ENCODE assay signal across 8 cellular contexts in the genomic region with DNA sequence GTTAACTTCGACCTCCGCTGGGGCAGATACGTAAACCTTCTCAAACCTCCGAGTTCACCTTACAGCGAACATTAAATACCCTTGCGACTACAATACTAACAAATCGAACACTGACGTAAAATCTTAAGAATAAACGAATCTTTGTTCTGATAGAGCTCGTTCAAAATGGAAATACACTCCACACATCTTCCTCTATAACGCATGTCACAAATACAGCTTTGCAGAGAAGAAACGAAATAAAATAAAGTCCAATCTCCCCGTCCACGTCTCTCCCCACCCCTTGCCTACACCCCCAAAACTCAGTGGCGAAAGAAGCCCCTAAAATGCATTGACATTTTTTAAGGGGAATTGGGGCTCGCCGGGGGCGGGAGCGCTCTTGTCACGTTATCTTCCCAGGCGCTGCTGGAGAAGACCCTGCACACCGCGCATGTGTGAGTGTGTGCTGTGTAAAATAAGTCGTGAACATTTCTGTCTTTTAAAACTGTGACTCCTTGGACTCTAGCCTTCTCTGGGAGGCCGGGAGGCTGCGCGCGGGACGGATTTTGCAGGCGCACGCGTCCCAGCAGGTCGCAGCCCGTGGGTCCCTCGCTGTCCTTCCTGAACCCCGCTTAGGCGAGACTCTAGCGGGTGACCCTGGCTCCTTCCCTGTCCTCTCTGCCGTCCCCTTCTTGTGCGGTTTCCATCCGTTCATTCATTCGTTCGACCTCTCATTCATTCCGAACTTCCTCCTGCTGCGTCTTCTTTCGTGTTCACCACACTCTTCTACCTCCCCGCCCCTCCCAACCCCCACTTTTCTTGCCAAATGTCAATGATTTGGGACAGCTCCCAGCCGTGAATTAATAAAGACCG. TPM values are rescaled to one million over a fixed set of nuclear protein-coding genes. Genes with fewer than 3 reads are reported as not detected.
DNase-seq lines count a peak whose midpoint lies in the region; ATAC-seq, FAIRE-seq and TF ChIP-seq lines count a peak whose summit lies in the region.

No MANE protein-coding gene starts in this region.

- H3K9me3 Mint-ChIP-seq in activated CD8-positive, alpha-beta T cell treated with anti-CD3 and anti-CD28 coated beads, Interleukin-2, amount 10 ng/mL, durations not matched to agents 7 days and 5 days (ENCODE audit: insufficient read depth), result peaks cover 7% of the 10 kb centered on the region

- peaks cover 72% of the 10 kb centered on the region for H3K27me3 Mint-ChIP-seq in activated CD8-positive, alpha-beta T cell treated with anti-CD3 and anti-CD28 coated beads, Interleukin-2, amount 10 ng/mL, durations not matched to agents 7 days and 5 days (ENCODE audit: low read depth)

- H3K27me3 ChIP-seq in suprapubic skin, result peaks cover 97% of the 10 kb centered on the region

- TF ChIP-seq EP300 in suprapubic skin (IDR thresholded peaks at IDR 0.05), result no peak

- POLR2A ChIA-PET in activated CD8-positive, alpha-beta T cell treated with anti-CD3 and anti-CD28 coated beads, Interleukin-2, amount 10 ng/mL, durations not matched to agents 7 days and 5 days (lab: Charles Lee), result interaction anchor here (0.6 to 1.7 kb wide), 2 partner anchors 10 to 153 kb away, joined by 5 read pairs; no protein-coding TSS in a partner anchor

- H3K9ac ChIP-seq in kidney (ENCODE audit: low read length in 2 of 2), result no peak overlapping the region

- 13% methylated on average over 49 of the region's 49 CpGs for WGBS in suprapubic skin

- FAIRE-seq in kidney (lab: Jason Lieb, UNC), result no peak

- intact Hi-C loops in kidney (cut with DNase I), result no loop called here
- intact Hi-C loops in posterior vena cava (cut with DNase I), result no loop called here

- peaks cover 47% of the 10 kb centered on the region for H3K36me3 Mint-ChIP-seq in activated CD8-positive, alpha-beta T cell treated with anti-CD3 and anti-CD28 coated beads, Interleukin-2, amount 10 ng/mL, durations not matched to agents 7 days and 5 days (ENCODE audit: low read depth)

- TF ChIP-seq CTCF in kidney (IDR thresholded peaks at IDR 0.05; ENCODE audit: borderline replicate concordance, extremely low read depth, insufficient read depth) (no peak), suprapubic skin (IDR thresholded peaks at IDR 0.05) (no peak)

- H3K36me3 ChIP-seq in kidney (ENCODE audit: control insufficient read depth in 1 of 2, insufficient read depth in 2 of 2, low read length in 2 of 2), result no peaks in the 10 kb centered on the region
- no peaks in the 10 kb centered on the region for H3K36me3 ChIP-seq in suprapubic skin

- H3K27ac Mint-ChIP-seq in activated CD8-positive, alpha-beta T cell treated with anti-CD3 and anti-CD28 coated beads, Interleukin-2, amount 10 ng/mL, durations not matched to agents 7 days and 5 days, result peak overlapping the region; percentile 60

- ATAC-seq in activated CD8-positive, alpha-beta T cell treated with anti-CD3 and anti-CD28 coated beads, Interleukin-2, amount 10 ng/mL, durations not matched to agents 7 days and 5 days, result no peak
- ATAC-seq in HG03432 (IDR thresholded peaks at IDR 0.05; ENCODE audit: unreplicated experiment), result no peak

- DNase-seq in activated T-cell treated with anti-CD3 and anti-CD28 coated beads, Interleukin-2, amount 50 U/mL, for 1 hour, result peak; percentile 28
- no peak for DNase-seq in activated T-cell treated with anti-CD3 and anti-CD28 coated beads for 4 hours
- no peak for DNase-seq in activated CD8-positive, alpha-beta T cell treated with anti-CD3 and anti-CD28 coated beads, Interleukin-2, amount 10 ng/mL, durations not matched to agents 7 days and 5 days
- DNase-seq in kidney, result no peak
- DNase-seq in suprapubic skin (ENCODE audit: low spot score in 2 of 2), result no peak
- DNase-seq in posterior vena cava (ENCODE audit: low spot score), result no peak
- DNase-seq in NCI-H446 treated with DMSO at 0.1 percent for 48 hours (lab: John Stamatoyannopoulos, UW), result no peak

- H3K4me1 ChIP-seq in kidney (ENCODE audit: control insufficient read depth in 1 of 2, insufficient read depth in 1 of 2, low read depth in 1 of 2, low read length in 2 of 2), result peaks cover 4 to 8% of the 10 kb centered on the region in 2 donors
- peaks cover 76% of the 10 kb centered on the region for H3K4me1 ChIP-seq in suprapubic skin

- H3K4me3 ChIP-seq in kidney (ENCODE audit: low read length in 2 of 2), result peak overlapping the region; percentile 48 to 51
- H3K4me3 ChIP-seq in suprapubic skin, result peak overlapping the region; percentile 62

- no peaks in the 10 kb centered on the region for H3K9me3 ChIP-seq in kidney (ENCODE audit: control insufficient read depth in 1 of 2, low read length in 2 of 2)
- H3K9me3 ChIP-seq in suprapubic skin, result no peaks in the 10 kb centered on the region

- CTCF ChIA-PET in activated CD8-positive, alpha-beta T cell treated with anti-CD3 and anti-CD28 coated beads, Interleukin-2, amount 10 ng/mL, durations not matched to agents 7 days and 5 days (lab: Charles Lee), result interaction anchor here (1.3 to 1.6 kb wide), 2 partner anchors 10 to 18 kb away, joined by 4 to 10 read pairs; no protein-coding TSS in a partner anchor

- H3K27ac ChIP-seq in kidney (ENCODE audit: low read depth in 2 of 2, low read length in 2 of 2) (no peak overlapping the region), suprapubic skin (peak overlapping the region; percentile 69)

- peaks cover 79% of the 10 kb centered on the region for H3K4me1 Mint-ChIP-seq in activated CD8-positive, alpha-beta T cell treated with anti-CD3 and anti-CD28 coated beads, Interleukin-2, amount 10 ng/mL, durations not matched to agents 7 days and 5 days (ENCODE audit: low read depth)

- no peak for TF ChIP-seq POLR2A in suprapubic skin (IDR thresholded peaks at IDR 0.05)

- H3K4me3 Mint-ChIP-seq in activated CD8-positive, alpha-beta T cell treated with anti-CD3 and anti-CD28 coated beads, Interleukin-2, amount 10 ng/mL, durations not matched to agents 7 days and 5 days, result peak overlapping the region; percentile 75

RNA-seq across cellular contexts. Expression of a gene that starts 2.4 kb away (rescaled TPM):
- total RNA-seq in activated CD8-positive, alpha-beta T cell treated with anti-CD3 and anti-CD28 coated beads, Interleukin-2, amount 10 ng/mL, durations not matched to agents 7 days and 5 days, result 10 to 100 TPM; 13.3 to 15.3 TPM
- total RNA-seq in kidney (8.5 TPM), suprapubic skin (10 to 100 TPM in 2 of 4 donors, 1 to 10 TPM in 2; 5.1 to 16.1 (median 8.8) TPM), posterior vena cava (10 to 100 TPM; 12.8 to 15.9 TPM)
- polyA plus RNA-seq in kidney (ENCODE audit: insufficient read depth, low read depth, low replicate concordance), result 6.4 TPM
